In the genomic region with DNA sequence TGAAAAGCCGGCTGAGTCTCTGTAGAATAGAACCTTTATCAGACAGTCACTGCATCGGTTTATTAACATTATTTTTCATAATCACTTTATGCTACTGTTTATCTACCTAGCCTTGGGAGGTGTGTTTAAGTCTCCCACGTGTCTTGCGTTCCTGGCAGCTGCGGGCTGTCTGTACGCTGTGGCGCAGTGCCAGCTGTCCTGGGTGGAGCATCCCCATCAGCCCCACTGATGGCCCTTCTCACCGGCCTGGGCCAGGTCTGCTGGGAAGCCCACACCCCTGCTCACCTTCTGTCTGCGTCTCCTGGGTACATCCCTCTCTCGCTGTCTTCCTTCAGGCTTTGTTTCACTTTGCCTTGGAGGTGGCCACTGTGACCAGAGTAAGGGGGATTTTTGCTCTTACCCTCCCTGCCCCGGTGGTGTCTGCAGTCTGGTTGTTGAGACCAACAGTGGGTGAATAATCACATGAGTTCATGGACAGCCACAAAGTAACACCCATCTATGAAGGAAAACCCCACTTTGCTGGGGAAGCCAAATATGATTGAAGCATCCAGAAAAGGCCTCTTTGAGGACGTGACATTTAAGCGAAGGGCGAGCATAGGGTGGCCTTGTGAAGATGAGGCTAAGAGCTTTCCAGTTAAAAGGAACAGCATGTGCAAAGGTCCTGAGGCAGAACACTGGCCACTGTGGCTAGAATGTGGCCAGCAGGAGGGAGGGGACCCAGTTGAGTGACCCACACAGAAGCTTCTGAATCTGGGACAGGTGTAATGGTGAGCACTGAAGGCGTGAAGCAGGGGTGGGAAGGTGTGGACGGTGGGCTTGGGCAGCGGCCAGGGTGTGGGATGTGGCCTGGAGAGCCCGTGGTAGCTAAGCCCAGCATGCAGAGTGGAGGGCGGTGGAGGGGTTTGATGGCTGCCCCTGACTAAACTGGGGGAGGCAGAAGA, we compare ENCODE assay signal across 12 cellular contexts. TPM values are rescaled to one million over a fixed set of nuclear protein-coding genes. Genes with fewer than 3 reads are reported as not detected.
DNase-seq lines count a peak whose midpoint lies in the region; ATAC-seq and TF ChIP-seq lines count a peak whose summit lies in the region.
"Had no signal": no experiment of that assay in that cellular context is flagged by ENCODE, and none has a peak within 500 bp of the region (broad histone marks: within the 10 kb centered on the region; RNA-seq: fewer than 3 reads in every experiment).

No MANE protein-coding gene starts in this region.

- H3K4me1 ChIP-seq in left ventricle myocardium inferior (peaks cover 71% of the 10 kb centered on the region), lower lobe of right lung (peaks cover 30% of the 10 kb centered on the region), aorta (ENCODE audit: control insufficient read depth in 1 of 2, insufficient read depth in 2 of 2, low read length in 2 of 2) (peaks cover 0 to 7% of the 10 kb centered on the region in 2 donors)

- H3K27ac ChIP-seq in left ventricle myocardium inferior (replicated peaks): peak overlapping the region; percentile 96
- H3K27ac ChIP-seq in lower lobe of right lung: no peak overlapping the region
- peak overlapping the region; percentile 31 to 60 for H3K27ac ChIP-seq in aorta (ENCODE audit: low read depth in 1 of 2, low read length in 2 of 2)

- in situ Hi-C loops in ACHN (cut with HindIII; ENCODE audit: low pct_ligation_motif_present, low pct_unique_long_range_greater_than_20kb, low sequenced_read_pairs): no loop called here

- H3K36me3 ChIP-seq in left ventricle myocardium inferior (no peaks in the 10 kb centered on the region), lower lobe of right lung (no peaks in the 10 kb centered on the region), aorta (ENCODE audit: control insufficient read depth in 1 of 2, insufficient read depth in 2 of 2, low read length in 1 of 2) (no peaks in the 10 kb centered on the region)

- intact Hi-C loops in left ventricle myocardium inferior (cut with micrococcal nuclease) (no loop called here), Right ventricle myocardium inferior (cut with DNase I) (no loop called here), lower lobe of right lung (cut with DNase I) (no loop called here), aorta (cut with DNase I) (no loop called here)

- H3K27me3 ChIP-seq in left ventricle myocardium inferior (ENCODE audit: low read depth) (no peaks in the 10 kb centered on the region), lower lobe of right lung (ENCODE audit: low read depth) (no peaks in the 10 kb centered on the region), aorta (ENCODE audit: control insufficient read depth in 1 of 2, insufficient read depth in 2 of 2, low read length in 1 of 2) (no peaks in the 10 kb centered on the region)

- TF ChIP-seq CTCF in left ventricle myocardium inferior (IDR thresholded peaks at IDR 0.05; ENCODE audit: borderline replicate concordance): no peak
- TF ChIP-seq CTCF in lower lobe of right lung (IDR thresholded peaks at IDR 0.05): no peak

- H3K4me3 ChIP-seq in left ventricle myocardium inferior: no peak overlapping the region
- no peak overlapping the region for H3K4me3 ChIP-seq in lower lobe of right lung
- no peak overlapping the region for H3K4me3 ChIP-seq in aorta (ENCODE audit: low read length in 2 of 2)

- 85 to 89% methylated on average over 19 of the region's 19 CpGs for WGBS in aorta, 2 donors

- DNase-seq in left ventricle myocardium inferior (no peak), Right ventricle myocardium inferior (ENCODE audit: missing footprints) (no peak), SHP77 treated with DMSO at 0.1 percent for 48 hours (lab: John Stamatoyannopoulos, UW) (peak; percentile 33), lower lobe of right lung (peak; percentile 22), aorta (peak; percentile 39 to 75), ACHN (no peak), islet precursor cell (no peak)
- DNase-seq: Calu3, NCI-H1048, T1000 had no signal

- ATAC-seq in Right ventricle myocardium inferior (no peak), lower lobe of right lung (no peak), aorta (ENCODE audit: low FRiP score) (no peak), GM21390 (IDR thresholded peaks at IDR 0.05; ENCODE audit: unreplicated experiment) (no peak)

- H3K9me3 ChIP-seq in left ventricle myocardium inferior (replicated peaks) (no peaks in the 10 kb centered on the region), lower lobe of right lung (no peaks in the 10 kb centered on the region), aorta (ENCODE audit: control insufficient read depth, low read length) (no peaks in the 10 kb centered on the region)

RNA-seq across cellular contexts. Expression of gene RAMP1, which starts 41.7 kb away (rescaled TPM):
- 168 TPM for total RNA-seq in left ventricle myocardium inferior
- total RNA-seq in Right ventricle myocardium inferior: 139 TPM
- total RNA-seq in lower lobe of right lung: 5.1 TPM
- total RNA-seq in aorta: 100 to 1,000 TPM; 109 to 230 TPM
- 100 to 1,000 TPM; 328 to 423 TPM for polyA plus RNA-seq in aorta
- total RNA-seq: OCI-LY7 had no signal

Comparison
In these comparisons a context has a peak if more than half of its experiments do, and no peak if none do; other contexts are left out.
1. DNase-seq: peak in SHP77 treated with DMSO at 0.1 percent for 48 hours (single experiment), lower lobe of right lung (single experiment) and aorta (2 of 2); none in left ventricle myocardium inferior (single experiment), Right ventricle myocardium inferior (single experiment), ACHN (single experiment) and islet precursor cell (single experiment).
2. RNA of gene RAMP1, which starts 41.7 kb away (total RNA-seq): 109 to 230 TPM in aorta, 168 TPM in left ventricle myocardium inferior (single experiment) and 139 TPM in Right ventricle myocardium inferior (single experiment); 5.1 TPM in lower lobe of right lung (single experiment); every median in the first group is over 10 times any median in the second.